Comparison of ENCODE assay signal across 13 cellular contexts in the genomic region with DNA sequence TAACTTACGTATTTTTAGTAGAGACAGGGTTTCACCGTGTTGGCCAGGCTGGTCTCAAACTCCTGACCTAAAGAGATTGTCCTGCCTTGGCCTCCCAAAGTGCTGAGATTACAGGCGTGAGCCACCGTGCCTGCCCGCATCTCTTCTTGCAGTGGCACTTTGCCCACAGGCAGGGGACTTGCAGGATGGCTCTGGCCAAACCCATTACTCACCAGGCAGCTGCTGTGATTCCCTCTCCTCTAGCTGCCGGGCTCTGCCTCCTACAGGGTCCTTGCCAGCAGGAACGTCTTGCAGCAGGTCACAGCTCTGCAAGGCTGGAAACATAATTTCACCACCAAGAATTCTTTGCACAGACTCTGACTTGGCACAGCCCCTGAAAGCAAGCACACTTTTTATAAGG. TPM values are rescaled to one million over a fixed set of nuclear protein-coding genes. Genes with fewer than 3 reads are reported as not detected.
DNase-seq lines count a peak whose midpoint lies in the region; ATAC-seq and TF ChIP-seq lines count a peak whose summit lies in the region.
"Had no signal": no experiment of that assay in that cellular context is flagged by ENCODE, and none has a peak within 500 bp of the region (broad histone marks: within the 10 kb centered on the region; RNA-seq: fewer than 3 reads in every experiment).

No MANE protein-coding gene starts in this region.

- H2AFZ ChIP-seq in SK-N-SH (ENCODE audit: low read depth) (no peak overlapping the region), fibroblast of lung (ENCODE audit: low read length) (no peak overlapping the region), PC-9 (no peak overlapping the region)
- H2AFZ ChIP-seq: parathyroid adenoma had no signal

- 18% methylated on average over 5 of the region's 7 CpGs for WGBS in SK-N-SH (ENCODE audit: low lambda C conversion rate)
- WGBS in sigmoid colon, 2 donors: 71 to 80% methylated on average over 7 of the region's 7 CpGs

- H3K4me2 ChIP-seq in SK-N-SH (no peak overlapping the region), fibroblast of lung (ENCODE audit: extremely low read depth, insufficient read depth, low read length) (no peak overlapping the region), PC-9 (no peak overlapping the region)

- no peak overlapping the region for H3K9ac ChIP-seq in SK-N-SH
- H3K9ac ChIP-seq in fibroblast of lung (ENCODE audit: insufficient read depth, low read length): no peak overlapping the region
- H3K9ac ChIP-seq: parathyroid adenoma had no signal

- ATAC-seq in SK-N-SH treated with all-trans-retinoic acid at 6 μM for 48 hours: peak; percentile 11; the same call in 2 of the 3 replicates

- H3K4me1 ChIP-seq in SK-N-SH (ENCODE audit: control insufficient read depth in 1 of 2, insufficient read depth in 2 of 2, low read depth in 1 of 2, low read length in 1 of 2): no peaks in the 10 kb centered on the region
- no peaks in the 10 kb centered on the region for H3K4me1 ChIP-seq in fibroblast of lung (ENCODE audit: control insufficient read depth, extremely low read depth, insufficient read depth, low read length)
- H3K4me1 ChIP-seq in sigmoid colon: peaks cover 0 to 10% (median 0%) of the 10 kb centered on the region in 4 donors
- H3K4me1 ChIP-seq in PC-9 (replicated peaks; ENCODE audit: insufficient read depth): no peaks in the 10 kb centered on the region

- no peak overlapping the region for H3K4me3 ChIP-seq in SK-N-SH (ENCODE audit: low read depth in 2 of 2, low read length in 1 of 2)
- no peak overlapping the region for H3K4me3 ChIP-seq in MG63
- no peak overlapping the region for H3K4me3 ChIP-seq in fibroblast of lung (replicated peaks in 1 of 4; ENCODE audit: control extremely low read depth in 1 of 4, insufficient read depth in 1 of 4, low read depth in 3 of 4, low read length in 4 of 4)
- no peak overlapping the region for H3K4me3 ChIP-seq in sigmoid colon
- no peak overlapping the region for H3K4me3 ChIP-seq in PC-9
- H3K4me3 ChIP-seq: esophagus muscularis mucosa, left lung, spleen had no signal

- no peaks in the 10 kb centered on the region for H3K36me3 ChIP-seq in SK-N-SH (replicated peaks in 1 of 2; ENCODE audit: control insufficient read depth in 1 of 2, insufficient read depth in 2 of 2, low read length in 1 of 2)
- H3K36me3 ChIP-seq in MG63: no peaks in the 10 kb centered on the region
- no peaks in the 10 kb centered on the region for H3K36me3 ChIP-seq in fibroblast of lung (ENCODE audit: control insufficient read depth, insufficient read depth, low read length)
- no peaks in the 10 kb centered on the region for H3K36me3 ChIP-seq in sigmoid colon
- H3K36me3 ChIP-seq in PC-9 (ENCODE audit: low read depth): no peaks in the 10 kb centered on the region
- H3K36me3 ChIP-seq: esophagus muscularis mucosa, left lung, spleen had no signal

- CTCF ChIA-PET in SK-N-SH (lab: Yijun Ruan, JAX): interaction anchor here (0.6 to 4.8 kb wide), 17 partner anchors 9 to 1981 kb away, joined by 3 to 94 read pairs (median 5); no protein-coding TSS in a partner anchor
- CTCF ChIA-PET in PC-9 (lab: Charles Lee): interaction anchor here (0.6 kb wide), 2 partner anchors 51 to 1423 kb away, joined by 3 read pairs; no protein-coding TSS in a partner anchor

- H3K9me3 ChIP-seq in SK-N-SH (no peaks in the 10 kb centered on the region), MG63 (no peaks in the 10 kb centered on the region), fibroblast of lung (ENCODE audit: control insufficient read depth, insufficient read depth, low read depth, low read length) (no peaks in the 10 kb centered on the region), sigmoid colon (no peaks in the 10 kb centered on the region), PC-9 (ENCODE audit: insufficient read depth, low read depth) (no peaks in the 10 kb centered on the region)
- H3K9me3 ChIP-seq: esophagus muscularis mucosa, left lung, spleen had no signal

- TF ChIP-seq POLR2A in sigmoid colon (IDR thresholded peaks at IDR 0.05): no peak

- H3K9me2 ChIP-seq in SK-N-SH: no peaks in the 10 kb centered on the region
- no peaks in the 10 kb centered on the region for H3K9me2 ChIP-seq in PC-9 (ENCODE audit: insufficient read depth)

- BruUV-seq in PC-9 (replicated peaks; lab: Mats Ljungman, UMichigan): no TSS peak

- intact Hi-C loops in sigmoid colon (cut with DNase I): loop anchor here (2.0 kb wide), 1 partner anchor 701 kb away; no protein-coding TSS in a partner anchor
- intact Hi-C loops in PC-9 (cut with micrococcal nuclease; ENCODE audit: unreplicated experiment): no loop called here

- no peak for TF ChIP-seq CTCF in SK-N-SH (IDR thresholded peaks at IDR 0.05)
- TF ChIP-seq CTCF in fibroblast of lung (conservative IDR thresholded peaks at IDR 0.05 in 1 of 2, IDR thresholded peaks at IDR 0.05 in 1 of 2; ENCODE audit: low read depth in 1 of 2, low read length in 2 of 2): no peak
- no peak for TF ChIP-seq CTCF in sigmoid colon (IDR thresholded peaks at IDR 0.05)
- TF ChIP-seq CTCF in PC-9 (conservative IDR thresholded peaks at IDR 0.05): no peak

- no peak for TF ChIP-seq EP300 in SK-N-SH (IDR thresholded peaks at IDR 0.05; ENCODE audit: borderline replicate concordance in 1 of 2, low read depth in 1 of 2, low read length in 1 of 2)
- no peak for TF ChIP-seq EP300 in sigmoid colon (IDR thresholded peaks at IDR 0.05)

- no peaks in the 10 kb centered on the region for H3F3A ChIP-seq in SK-N-SH (replicated peaks; ENCODE audit: insufficient read depth)
- no peaks in the 10 kb centered on the region; the same call in 1 of the 2 replicates for H3F3A ChIP-seq in PC-9 (ENCODE audit: insufficient read depth, low read depth)

- no peaks in the 10 kb centered on the region for H4K20me1 ChIP-seq in SK-N-SH (ENCODE audit: insufficient read depth)
- H4K20me1 ChIP-seq in fibroblast of lung (ENCODE audit: control insufficient read depth, extremely low read depth, insufficient read depth, low read length): no peaks in the 10 kb centered on the region
- no peaks in the 10 kb centered on the region for H4K20me1 ChIP-seq in PC-9 (ENCODE audit: insufficient read depth)

- TF ChIP-seq RAD21 in SK-N-SH (IDR thresholded peaks at IDR 0.05; ENCODE audit: low read length): no peak

- H3K27ac ChIP-seq in SK-N-SH (ENCODE audit: low read depth in 2 of 2, low read length in 1 of 2) (no peak overlapping the region), fibroblast of lung (ENCODE audit: insufficient read depth, low read length) (no peak overlapping the region), sigmoid colon (no peak overlapping the region), PC-9 (no peak overlapping the region)
- H3K27ac ChIP-seq: esophagus muscularis mucosa, left lung, parathyroid adenoma, spleen had no signal

- no peaks in the 10 kb centered on the region for H3K79me2 ChIP-seq in SK-N-SH (ENCODE audit: insufficient read depth)
- H3K79me2 ChIP-seq in fibroblast of lung (ENCODE audit: control insufficient read depth, insufficient read depth, low read length): no peaks in the 10 kb centered on the region
- no peaks in the 10 kb centered on the region for H3K79me2 ChIP-seq in PC-9 (ENCODE audit: low read depth)
- H3K79me2 ChIP-seq: parathyroid adenoma had no signal

- no peak for DNase-seq in SK-N-SH
- DNase-seq in MG63: peak; percentile 45
- peak; percentile 16 to 17 for DNase-seq in fibroblast of lung (ENCODE audit: low read depth in 2 of 2)
- DNase-seq in sigmoid colon: peak; percentile 64
- DNase-seq in Kasumi-1 (lab: John Stamatoyannopoulos, UW): no peak
- DNase-seq in NK-92 treated with Interleukin-12 subunit alpha and Interleukin-12 subunit beta, amount 100 ng/mL, for 24 hours (lab: John Stamatoyannopoulos, UW): no peak
- DNase-seq in PC-9: no peak
- DNase-seq: GF-D8 had no signal

- POLR2A ChIA-PET in SK-N-SH (lab: Yijun Ruan, JAX) (no interaction called here), PC-9 (lab: Charles Lee; ENCODE audit: unreplicated experiment) (no interaction called here)

- H3K27me3 ChIP-seq in SK-N-SH (ENCODE audit: insufficient read depth): peaks cover 49% of the 10 kb centered on the region
- peaks cover 4% of the 10 kb centered on the region; the same call in 1 of the 2 replicates for H3K27me3 ChIP-seq in MG63
- H3K27me3 ChIP-seq in fibroblast of lung (ENCODE audit: control insufficient read depth, insufficient read depth, low read length): peaks cover 6% of the 10 kb centered on the region
- peaks cover 0 to 14% (median 4%) of the 10 kb centered on the region in 3 donors for H3K27me3 ChIP-seq in sigmoid colon
- peaks cover 70% of the 10 kb centered on the region for H3K27me3 ChIP-seq in PC-9 (ENCODE audit: insufficient read depth, low read depth)
- H3K27me3 ChIP-seq: esophagus muscularis mucosa had no signal

TF ChIP-seq in SK-N-SH treated with all-trans-retinoic acid at 6 μM for 48 hours, 23 proteins besides CTCF, POLR2A, EP300 and RAD21 (continues in another document):
- TF ChIP-seq ZFP30 (CRISPR knock-in tag; IDR thresholded peaks at IDR 0.05) (no peak), CSDC2 (CRISPR knock-in tag; IDR thresholded peaks at IDR 0.05) (no peak), BACH2 (CRISPR knock-in tag; IDR thresholded peaks at IDR 0.05; ENCODE audit: borderline replicate concordance) (no peak), RARB (CRISPR knock-in tag; IDR thresholded peaks at IDR 0.05) (no peak)

TF ChIP-seq in SK-N-SH, 30 proteins besides CTCF, POLR2A, EP300 and RAD21 (continues in another document):
- no peak for TF ChIP-seq MEF2A (IDR thresholded peaks at IDR 0.05; ENCODE audit: borderline replicate concordance, low read depth)

RNA-seq across cellular contexts. Expression of a gene that starts 20.2 kb away (rescaled TPM):
- polyA plus RNA-seq in SK-N-SH (2012; rRNA removed): 1,138 and 1,294 TPM in 2 replicates
- polyA plus RNA-seq in SK-N-SH (2012; cell fraction: cytosol; rRNA removed): 1,164 and 1,171 TPM in 2 replicates
- polyA plus RNA-seq in SK-N-SH (2012; cell fraction: nucleus; rRNA removed): 473 and 619 TPM in 2 replicates
- 673 and 682 TPM in 2 replicates for total RNA-seq in MG63 (2014; rRNA removed; shearing (Covaris generic); ENCODE audit: low replicate concordance)
- 442 and 484 TPM in 2 replicates for total RNA-seq in fibroblast of lung
- 597 and 653 TPM in 2 replicates for polyA plus RNA-seq in fibroblast of lung
- polyA plus RNA-seq in fibroblast of lung (2012): 682 and 746 TPM in 2 replicates
- 141 and 213 TPM in 2 replicates for polyA minus RNA-seq in fibroblast of lung (ENCODE audit: low replicate concordance)
- 100 to 1,000 TPM; 700 to 868 (median 716) TPM for total RNA-seq in sigmoid colon
- polyA plus RNA-seq in sigmoid colon: 1,000 to 10,000 TPM; 1,379 to 1,922 (median 1,756) TPM
- total RNA-seq in PC-9 (2021): 468 and 545 TPM in 2 replicates

RNA-seq across cellular contexts. Expression of a gene that starts 20.4 kb away (rescaled TPM):
- polyA plus RNA-seq in SK-N-SH (2012; rRNA removed): 45.9 and 52.9 TPM in 2 replicates
- 36.2 and 45.8 TPM in 2 replicates for polyA plus RNA-seq in SK-N-SH (2012; cell fraction: cytosol; rRNA removed)
- polyA plus RNA-seq in SK-N-SH (2012; cell fraction: nucleus; rRNA removed): 42.9 and 47.0 TPM in 2 replicates
- 37.7 and 46.4 TPM in 2 replicates for total RNA-seq in MG63 (2014; rRNA removed; shearing (Covaris generic); ENCODE audit: low replicate concordance)
- total RNA-seq in fibroblast of lung: 22.6 and 25.1 TPM in 2 replicates
- 25.9 and 35.1 TPM in 2 replicates for polyA plus RNA-seq in fibroblast of lung
- 21.4 and 32.5 TPM in 2 replicates for polyA plus RNA-seq in fibroblast of lung (2012)
- 26.6 and 103 TPM in 2 replicates for polyA minus RNA-seq in fibroblast of lung (ENCODE audit: low replicate concordance)
- 10 to 100 TPM; 23.2 to 38.8 (median 28.9) TPM for total RNA-seq in sigmoid colon
- polyA plus RNA-seq in sigmoid colon: 10 to 100 TPM; 13.8 to 23.7 (median 16.0) TPM
- 38.2 and 44.0 TPM in 2 replicates for total RNA-seq in PC-9 (2021)

Comparison
In these comparisons a context has a peak if more than half of its experiments do, and no peak if none do; other contexts are left out.
1. DNase-seq: peak in MG63 (single experiment), fibroblast of lung (2 of 2) and sigmoid colon (single experiment); none in SK-N-SH (single experiment), Kasumi-1 (0 of 2), NK-92 treated with Interleukin-12 subunit alpha and Interleukin-12 subunit beta, amount 100 ng/mL, for 24 hours (single experiment) and PC-9 (0 of 2).